2 cellular contexts compared by ENCODE assay signal in genomic region chr13:46484561-46484960, GRCh38.
TF ChIP-seq lines count a peak whose summit lies in the region.

No MANE protein-coding gene starts in this region.

TF ChIP-seq in HCT116, 20 proteins besides CTCF, POLR2A, EP300 and RAD21 (continued from another document):
- TF ChIP-seq, protein P1, sequence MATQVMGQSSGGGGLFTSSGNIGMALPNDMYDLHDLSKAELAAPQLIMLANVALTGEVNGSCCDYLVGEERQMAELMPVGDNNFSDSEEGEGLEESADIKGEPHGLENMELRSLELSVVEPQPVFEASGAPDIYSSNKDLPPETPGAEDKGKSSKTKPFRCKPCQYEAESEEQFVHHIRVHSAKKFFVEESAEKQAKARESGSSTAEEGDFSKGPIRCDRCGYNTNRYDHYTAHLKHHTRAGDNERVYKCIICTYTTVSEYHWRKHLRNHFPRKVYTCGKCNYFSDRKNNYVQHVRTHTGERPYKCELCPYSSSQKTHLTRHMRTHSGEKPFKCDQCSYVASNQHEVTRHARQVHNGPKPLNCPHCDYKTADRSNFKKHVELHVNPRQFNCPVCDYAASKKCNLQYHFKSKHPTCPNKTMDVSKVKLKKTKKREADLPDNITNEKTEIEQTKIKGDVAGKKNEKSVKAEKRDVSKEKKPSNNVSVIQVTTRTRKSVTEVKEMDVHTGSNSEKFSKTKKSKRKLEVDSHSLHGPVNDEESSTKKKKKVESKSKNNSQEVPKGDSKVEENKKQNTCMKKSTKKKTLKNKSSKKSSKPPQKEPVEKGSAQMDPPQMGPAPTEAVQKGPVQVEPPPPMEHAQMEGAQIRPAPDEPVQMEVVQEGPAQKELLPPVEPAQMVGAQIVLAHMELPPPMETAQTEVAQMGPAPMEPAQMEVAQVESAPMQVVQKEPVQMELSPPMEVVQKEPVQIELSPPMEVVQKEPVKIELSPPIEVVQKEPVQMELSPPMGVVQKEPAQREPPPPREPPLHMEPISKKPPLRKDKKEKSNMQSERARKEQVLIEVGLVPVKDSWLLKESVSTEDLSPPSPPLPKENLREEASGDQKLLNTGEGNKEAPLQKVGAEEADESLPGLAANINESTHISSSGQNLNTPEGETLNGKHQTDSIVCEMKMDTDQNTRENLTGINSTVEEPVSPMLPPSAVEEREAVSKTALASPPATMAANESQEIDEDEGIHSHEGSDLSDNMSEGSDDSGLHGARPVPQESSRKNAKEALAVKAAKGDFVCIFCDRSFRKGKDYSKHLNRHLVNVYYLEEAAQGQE (IDR thresholded peaks at IDR 0.05; ENCODE audit: low read depth): no peak
- TF ChIP-seq FOSL1 (IDR thresholded peaks at IDR 0.05; ENCODE audit: low read depth) (no peak), ELF1 (IDR thresholded peaks at IDR 0.05; ENCODE audit: borderline replicate concordance, low read depth) (no peak), POLR2AphosphoS5 (IDR thresholded peaks at IDR 0.05; ENCODE audit: low read depth, low read length) (no peak), SIN3A (IDR thresholded peaks at IDR 0.05; ENCODE audit: low read depth) (no peak), TCF7L2 (IDR thresholded peaks at IDR 0.05; ENCODE audit: borderline replicate concordance, extremely low read depth, insufficient read depth, insufficient read length) (peak; percentile 16)
- TF ChIP-seq, protein P2, sequence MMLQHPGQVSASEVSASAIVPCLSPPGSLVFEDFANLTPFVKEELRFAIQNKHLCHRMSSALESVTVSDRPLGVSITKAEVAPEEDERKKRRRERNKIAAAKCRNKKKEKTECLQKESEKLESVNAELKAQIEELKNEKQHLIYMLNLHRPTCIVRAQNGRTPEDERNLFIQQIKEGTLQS (IDR thresholded peaks at IDR 0.05): no peak

TF ChIP-seq in K562, 482 proteins besides CTCF, POLR2A, EP300 and RAD21 (continued from another document):
- no peak for TF ChIP-seq YY1 (IDR thresholded peaks at IDR 0.05; ENCODE audit: borderline replicate concordance in 1 of 3, control insufficient read depth in 1 of 3, extremely low read depth in 1 of 3, insufficient read depth in 3 of 3, insufficient read length in 1 of 3, insufficient replicate concordance in 2 of 3, low read depth in 1 of 3, low read length in 2 of 3)
- TF ChIP-seq, protein P3, sequence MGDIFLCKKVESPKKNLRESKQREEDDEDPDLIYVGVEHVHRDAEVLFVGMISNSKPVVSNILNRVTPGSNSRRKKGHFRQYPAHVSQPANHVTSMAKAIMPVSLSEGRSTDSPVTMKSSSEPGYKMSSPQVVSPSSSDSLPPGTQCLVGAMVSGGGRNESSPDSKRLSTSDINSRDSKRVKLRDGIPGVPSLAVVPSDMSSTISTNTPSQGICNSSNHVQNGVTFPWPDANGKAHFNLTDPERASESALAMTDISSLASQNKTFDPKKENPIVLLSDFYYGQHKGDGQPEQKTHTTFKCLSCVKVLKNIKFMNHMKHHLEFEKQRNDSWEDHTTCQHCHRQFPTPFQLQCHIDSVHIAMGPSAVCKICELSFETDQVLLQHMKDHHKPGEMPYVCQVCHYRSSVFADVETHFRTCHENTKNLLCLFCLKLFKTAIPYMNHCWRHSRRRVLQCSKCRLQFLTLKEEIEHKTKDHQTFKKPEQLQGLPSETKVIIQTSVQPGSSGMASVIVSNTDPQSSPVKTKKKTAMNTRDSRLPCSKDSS (IDR thresholded peaks at IDR 0.05; ENCODE audit: low read depth, partially characterized antibody): peak; percentile 72
- TF ChIP-seq CHAMP1 (IDR thresholded peaks at IDR 0.05): no peak
- TF ChIP-seq HOXB6 (CRISPR knock-in tag; IDR thresholded peaks at IDR 0.05; ENCODE audit: borderline replicate concordance): no peak
- no peak for TF ChIP-seq ZNF212 (CRISPR knock-in tag; IDR thresholded peaks at IDR 0.05)
- no peak for TF ChIP-seq SIRT6 (IDR thresholded peaks at IDR 0.05; ENCODE audit: low read depth, low read length)
